ENCODE assay signal across 1 cellular context in genomic region chr2:44954902-44955592, GRCh38.
TF ChIP-seq lines count a peak whose summit lies in the region.

No MANE protein-coding gene starts in this region.

TF ChIP-seq in A549, 52 proteins besides CTCF, POLR2A, EP300 and RAD21 (continued from another document):
- no peak for TF ChIP-seq FOSB (CRISPR knock-in tag; IDR thresholded peaks at IDR 0.05)
